ENCODE assay signal across 23 cellular contexts in genomic region chr12:90499793-90500192, GRCh38.
"Had no signal": no experiment of that assay in that cellular context is flagged by ENCODE, and none has a peak within 500 bp of the region (broad histone marks: within the 10 kb centered on the region; RNA-seq: fewer than 3 reads in every experiment).

No MANE protein-coding gene starts in this region.

- H3K36me3 ChIP-seq: left lung, ovary, right atrium auricular region, spleen, thoracic aorta, vagina had no signal

- DNase-seq: activated CD4-positive, alpha-beta T cell treated with anti-CD3 and anti-CD28 coated beads for 4 hours; activated CD4-positive, alpha-beta T cell treated with anti-CD3 and anti-CD28 coated beads, Interleukin-2, amount 50 U/mL, for 48 hours; activated CD4-positive, CD25-positive, alpha-beta regulatory T cell; activated naive CD4-positive, alpha-beta T cell treated with Interleukin-2 at 50 U/mL for 16 hours; activated naive CD8-positive, alpha-beta T cell treated with anti-CD3 and anti-CD28 coated beads for 36 hours; activated T-cell treated with anti-CD3 and anti-CD28 coated beads, Interleukin-2, amount 50 U/mL, for 48 hours; cerebellar nuclear complex; erythroblast; foreskin melanocyte; immature natural killer cell; kidney glomerular epithelial cell; left lung; midbrain; ovary; psoas muscle; spleen; stimulated activated CD4-positive, alpha-beta T cell treated with anti-CD3 and anti-CD28 coated beads, Interleukin-4, amount 100 ng/mL, for 1 hour; stimulated activated naive CD4-positive, alpha-beta T cell had no signal

- H3K4me3 ChIP-seq: coronary artery, left lung, ovary, psoas muscle, right atrium auricular region, spleen, thoracic aorta, vagina had no signal

- H3K4me1 ChIP-seq: left lung, psoas muscle, right atrium auricular region, spleen, vagina had no signal

- H3K9me3 ChIP-seq: left lung, ovary, psoas muscle, right atrium auricular region, spleen, thoracic aorta, vagina had no signal

- ATAC-seq: left lung; natural killer cell treated with Interleukin-12 subunit alpha and Interleukin-12 subunit beta and Interleukin-15 and Interleukin-18, amount 100 ng/mL, for 72 hours; psoas muscle had no signal

- H3K27ac ChIP-seq: coronary artery, left lung, ovary, psoas muscle, right atrium auricular region, spleen, thoracic aorta, vagina had no signal

- H3K27me3 ChIP-seq: left lung, ovary, right atrium auricular region, spleen, vagina had no signal
